ENCODE assay signal across 8 cellular contexts in genomic region chr22:23856721-23857605, GRCh38. TPM values are rescaled to one million over a fixed set of nuclear protein-coding genes. Genes with fewer than 3 reads are reported as not detected.
DNase-seq lines count a peak whose midpoint lies in the region; ATAC-seq and TF ChIP-seq lines count a peak whose summit lies in the region.

No MANE protein-coding gene starts in this region.

- no peaks in the 10 kb centered on the region for H3K9me3 Mint-ChIP-seq in naive B cell

- H3K36me3 ChIP-seq in esophagus squamous epithelium = no peaks in the 10 kb centered on the region

- H3K27ac Mint-ChIP-seq in naive B cell = peak overlapping the region; percentile 94 to 98 (median 96)

- H3K4me1 Mint-ChIP-seq in naive B cell = peaks cover 19 to 25% (median 23%) of the 10 kb centered on the region in 3 donors

- DNase-seq in NCI-H748 (lab: John Stamatoyannopoulos, UW; ENCODE audit: unreplicated experiment) = peak; percentile 69
- DNase-seq in NCI-H748 treated with DMSO at 0.1 percent for 48 hours (lab: John Stamatoyannopoulos, UW) = no peak
- peak; percentile 85 for DNase-seq in HuH-7 (ENCODE audit: low spot score)
- DNase-seq in esophagus squamous epithelium (lab: John Stamatoyannopoulos, UW) = no peak
- peak; percentile 38 for DNase-seq in naive B cell
- DNase-seq in NK-92 (lab: John Stamatoyannopoulos, UW; ENCODE audit: unreplicated experiment) = no peak

- 1 to 3% methylated on average over 12 to 35 of the region's 58 CpGs for WGBS in esophagus squamous epithelium, 2 donors

- no peaks in the 10 kb centered on the region for H3K27me3 Mint-ChIP-seq in naive B cell

- no peak for TF ChIP-seq POLR2A in esophagus squamous epithelium (IDR thresholded peaks at IDR 0.05)

- peaks cover 7 to 27% (median 16%) of the 10 kb centered on the region in 3 donors for H3K4me1 ChIP-seq in esophagus squamous epithelium

- peak overlapping the region; percentile 94 to 97 (median 96) for H3K4me3 Mint-ChIP-seq in naive B cell

- ATAC-seq in GM21447 (IDR thresholded peaks at IDR 0.05; ENCODE audit: unreplicated experiment) (peak; percentile 44), naive B cell (ENCODE audit: low read depth in 2 of 2) (peak; percentile 37 to 38)

- H3K36me3 Mint-ChIP-seq in naive B cell = no peaks in the 10 kb centered on the region

- no peaks in the 10 kb centered on the region for H3K27me3 ChIP-seq in esophagus squamous epithelium

- intact Hi-C loops in esophagus squamous epithelium (cut with DNase I) = no loop called here

- peak overlapping the region; percentile 92 for H3K27ac ChIP-seq in VCaP
- H3K27ac ChIP-seq in esophagus squamous epithelium = peak overlapping the region; percentile 72 to 95 (median 90)

- no peaks in the 10 kb centered on the region for H3K9me3 ChIP-seq in esophagus squamous epithelium

- peak overlapping the region; percentile 39 to 87 (median 74) for H3K4me3 ChIP-seq in esophagus squamous epithelium

- TF ChIP-seq CTCF in VCaP (conservative IDR thresholded peaks at IDR 0.05) (no peak; the same call in 1 of the 2 replicates), esophagus squamous epithelium (IDR thresholded peaks at IDR 0.05) (peak in 1 of 6 experiments; percentile 18)

RNA-seq across cellular contexts. Expression of gene SLC2A11, which starts 0.7 kb away (rescaled TPM):
- total RNA-seq in esophagus squamous epithelium = 1 to 10 TPM in 3 of 4 donors, under 1 TPM in 1; 0.57 to 4.4 (median 2.9) TPM
- 10 to 100 TPM in 4 of 6 donors, 1 to 10 TPM in 2; 7.0 to 15.9 (median 10.9) TPM for polyA plus RNA-seq in naive B cell (ENCODE audit: low read depth in 6 of 6)

RNA-seq across cellular contexts. Expression of gene DERL3, which starts 18.2 kb away (rescaled TPM):
- total RNA-seq in esophagus squamous epithelium = 1 to 10 TPM in 2 of 4 donors, not detected in 2; 1.3 to 1.9 TPM
- 10 to 100 TPM; 25.2 to 33.9 (median 26.4) TPM for polyA plus RNA-seq in naive B cell (ENCODE audit: low read depth in 6 of 6)

RNA-seq across cellular contexts. Expression of gene MIF, which starts 37.2 kb away (rescaled TPM):
- total RNA-seq in esophagus squamous epithelium = 100 to 1,000 TPM; 410 to 807 (median 448) TPM
- polyA plus RNA-seq in naive B cell (ENCODE audit: low read depth in 6 of 6) = 1,000 to 10,000 TPM in 2 of 6 donors, 100 to 1,000 TPM in 4; 853 to 1,113 (median 946) TPM

Comparison
In these comparisons a context has a peak if more than half of its experiments do, and no peak if none do; other contexts are left out.
1. DNase-seq: peak in NCI-H748 (single experiment), HuH-7 (single experiment) and naive B cell (single experiment); none in NCI-H748 treated with DMSO at 0.1 percent for 48 hours (single experiment), esophagus squamous epithelium (single experiment) and NK-92 (single experiment).